In genomic region chr3:63862804-63863149, GRCh38 we compare ENCODE assay signal across 8 cellular contexts. TPM values are rescaled to one million over a fixed set of nuclear protein-coding genes. Genes with fewer than 3 reads are reported as not detected.
A peak's percentile ranks its signal among the peaks of the same experiment; 100 is the strongest.
DNase-seq lines count a peak whose midpoint lies in the region; FAIRE-seq and TF ChIP-seq lines count a peak whose summit lies in the region.

No MANE protein-coding gene starts in this region.

- H3K9me3 ChIP-seq in MG63 (no peaks in the 10 kb centered on the region), H1 (ENCODE audit: insufficient read depth in 2 of 2, low read depth in 1 of 2, low read length in 1 of 2) (no peaks in the 10 kb centered on the region), neuronal stem cell (replicated peaks in 1 of 2; ENCODE audit: control insufficient read depth in 2 of 2, insufficient read depth in 1 of 2, low read depth in 1 of 2, low read length in 2 of 2) (no peaks in the 10 kb centered on the region)

- H4K8ac ChIP-seq in H1 (ENCODE audit: extremely low read depth, insufficient read depth, low read length), result peak overlapping the region; percentile 96; the same call in 1 of the 2 replicates
- no peak overlapping the region for H4K8ac ChIP-seq in neuronal stem cell (ENCODE audit: low read depth, low read length)

- peak overlapping the region; percentile 73 for H4K5ac ChIP-seq in H1 (ENCODE audit: insufficient read length, low read depth, low read length)

- H3K4me2 ChIP-seq in H1 (ENCODE audit: insufficient read depth in 1 of 2, low read depth in 2 of 2, low read length in 2 of 2) (peak overlapping the region; percentile 87 to 98), neuronal stem cell (ENCODE audit: insufficient read depth, low read length, poor library complexity, severe bottlenecking) (peak overlapping the region; percentile 60)

- peaks cover 6% of the 10 kb centered on the region for H3K23me2 ChIP-seq in H1 (ENCODE audit: low read depth, low read length)

- H2AFZ ChIP-seq in H1 (ENCODE audit: low read length) (peak overlapping the region; percentile 56; the same call in 1 of the 2 replicates), neuronal stem cell (ENCODE audit: low read length) (peak overlapping the region; percentile 96)

- no peak for TF ChIP-seq RAD21 in H1 (IDR thresholded peaks at IDR 0.05 in 1 of 2, conservative IDR thresholded peaks at IDR 0.05 in 1 of 2; ENCODE audit: low read depth in 2 of 2, low read length in 2 of 2)

- no peak overlapping the region for H3K4ac ChIP-seq in H1 (replicated peaks; ENCODE audit: insufficient read length, low read depth, low read length)
- H3K4ac ChIP-seq in neuronal stem cell (ENCODE audit: low read length), result no peak overlapping the region

- H3K79me2 ChIP-seq in H1 (ENCODE audit: control insufficient read depth in 1 of 2, insufficient read depth in 2 of 2, low read length in 2 of 2), result peaks cover 0 to 62% of the 10 kb centered on the region in 2 experiments; a peak in 2 of 4 replicates

- no peak for TF ChIP-seq EP300 in H1 (IDR thresholded peaks at IDR 0.05; ENCODE audit: borderline replicate concordance in 1 of 2, low read depth in 2 of 2, low read length in 2 of 2)

- H3K9ac ChIP-seq in H1 (replicated peaks in 1 of 4; ENCODE audit: extremely low read depth in 1 of 4, low read depth in 3 of 4, low read length in 3 of 4), result peak overlapping the region in 3 of 4 experiments; percentile 65 to 93 (median 73); a peak in 4 of 7 replicates
- H3K9ac ChIP-seq in neuronal stem cell (ENCODE audit: low read depth, low read length, poor library complexity), result peak overlapping the region; percentile 50

- DNase-seq in SIG-M5 treated with dmso at 0.1 percent for 504 hours (lab: John Stamatoyannopoulos, UW; ENCODE audit: unreplicated experiment), result peak; percentile 48
- no peak for DNase-seq in SIG-M5 (lab: John Stamatoyannopoulos, UW)
- DNase-seq in MG63, result no peak
- DNase-seq in H1 (ENCODE audit: low read depth in 1 of 2, low spot score in 2 of 2), result no peak
- no peak for DNase-seq in neuronal stem cell (ENCODE audit: low spot score)
- DNase-seq in RCC 7860 (ENCODE audit: low spot score), result no peak
- no peak for DNase-seq in amniotic stem cell (lab: John Stamatoyannopoulos, UW)
- no peak for DNase-seq in NCI-H2227 (lab: John Stamatoyannopoulos, UW; ENCODE audit: unreplicated experiment)

- 38% methylated on average over 5 of the region's 5 CpGs; no CpG with 5 or more reads in 1 of the 2 experiments for WGBS in H1 (ENCODE audit: extremely low coverage in 1 of 2, insufficient coverage in 1 of 2, insufficient read length in 1 of 2, insufficient replicate concordance in 2 of 2, low coverage in 1 of 2, low lambda C conversion rate in 2 of 2, missing lambda C conversion rate in 1 of 2), 2 experiments
- WGBS in neuronal stem cell (ENCODE audit: extremely low coverage in 2 of 2, insufficient read length in 2 of 2, insufficient replicate concordance in 1 of 2), 2 donors, result 100% methylated on average over 2 of the region's 5 CpGs; no CpG with 5 or more reads in 1 of the 2 donors

- peaks cover 5 to 24% (median 12%) of the 10 kb centered on the region in 4 experiments for H3K4me1 ChIP-seq in H1 (replicated peaks in 1 of 4; ENCODE audit: control insufficient read depth in 3 of 4, insufficient read depth in 4 of 4, low read length in 3 of 4)
- H3K4me1 ChIP-seq in neuronal stem cell (ENCODE audit: control insufficient read depth in 2 of 2, insufficient read depth in 1 of 2, low read depth in 1 of 2, low read length in 2 of 2), result peaks cover 4 to 8% of the 10 kb centered on the region in 2 donors

- H2AK5ac ChIP-seq in H1 (ENCODE audit: low read depth, low read length) (peak overlapping the region; percentile 42; the same call in 1 of the 2 replicates), neuronal stem cell (ENCODE audit: low read depth, low read length) (no peak overlapping the region)

- H2BK120ac ChIP-seq in H1 (replicated peaks; ENCODE audit: low read depth, low read length) (peak overlapping the region; percentile 12), neuronal stem cell (ENCODE audit: low read depth, low read length) (peak overlapping the region; percentile 65)

- peak overlapping the region; percentile 66 for H4K91ac ChIP-seq in H1 (replicated peaks; ENCODE audit: insufficient read length, low read length)
- H4K91ac ChIP-seq in neuronal stem cell (ENCODE audit: low read depth, low read length, poor library complexity), result no peak overlapping the region

- peak overlapping the region; percentile 88 for H3K4me3 ChIP-seq in MG63
- H3K4me3 ChIP-seq in H1 (ENCODE audit: extremely low read depth in 1 of 4, insufficient read depth in 2 of 4, low read depth in 3 of 4, low read length in 4 of 4), result peak overlapping the region; percentile 73 to 97 (median 84)
- peak overlapping the region; percentile 81 to 95 for H3K4me3 ChIP-seq in neuronal stem cell (ENCODE audit: low read length in 2 of 2)

- no peak for TF ChIP-seq CTCF in H1 (IDR thresholded peaks at IDR 0.05; ENCODE audit: control extremely low read depth in 1 of 3, insufficient read depth in 1 of 3, low read depth in 1 of 3, low read length in 3 of 3)

- H4K20me1 ChIP-seq in H1 (replicated peaks in 1 of 2; ENCODE audit: control insufficient read depth in 1 of 2, insufficient read depth in 2 of 2, low read length in 2 of 2), result no peaks in the 10 kb centered on the region

- H3K18ac ChIP-seq in H1 (ENCODE audit: extremely low read depth, low read length) (peak overlapping the region; percentile 99), neuronal stem cell (ENCODE audit: low read length) (peak overlapping the region; percentile 98)

- no peak for FAIRE-seq in H1 (lab: Jason Lieb, UNC)
- FAIRE-seq in RCC 7860 (lab: Jason Lieb, UNC), result no peak

- H3K27me3 ChIP-seq in MG63, result no peaks in the 10 kb centered on the region
- H3K27me3 ChIP-seq in H1 (replicated peaks in 1 of 4; ENCODE audit: control insufficient read depth in 3 of 4, extremely low read depth in 1 of 4, insufficient read depth in 3 of 4, low read length in 3 of 4), result no peaks in the 10 kb centered on the region
- H3K27me3 ChIP-seq in neuronal stem cell (ENCODE audit: control insufficient read depth in 3 of 3, insufficient read depth in 3 of 3, low read depth in 1 of 3, low read length in 3 of 3), result no peaks in the 10 kb centered on the region

- TF ChIP-seq POLR2A in H1 (IDR thresholded peaks at IDR 0.05; ENCODE audit: control extremely low read depth in 1 of 2, low read depth in 2 of 2, low read length in 2 of 2), result no peak

- POLR2A ChIA-PET in H1 (lab: Charles Lee; ENCODE audit: partially characterized antibody), result interaction anchor here (0.6 to 1.6 kb wide), 6 partner anchors 11 to 1097 kb away, joined by 3 to 6 read pairs (median 4); partner anchors contain the start of gene SCAANT1

- no peak overlapping the region for H2BK20ac ChIP-seq in H1 (ENCODE audit: low read length)

- no peak overlapping the region for H3K14ac ChIP-seq in H1 (ENCODE audit: insufficient read length)
- no peak overlapping the region for H3K14ac ChIP-seq in neuronal stem cell (ENCODE audit: low read length)

- H3K36me3 ChIP-seq in MG63 (peaks cover 5% of the 10 kb centered on the region; the same call in 1 of the 2 replicates), H1 (ENCODE audit: control insufficient read depth in 2 of 4, insufficient read depth in 4 of 4, low read length in 3 of 4) (no peaks in the 10 kb centered on the region), neuronal stem cell (replicated peaks in 1 of 2; ENCODE audit: control insufficient read depth in 2 of 2, insufficient read depth in 2 of 2, low read length in 2 of 2) (peaks cover 2 to 14% of the 10 kb centered on the region in 2 donors)

- H2BK5ac ChIP-seq in H1 (ENCODE audit: low read depth, low read length) (no peak overlapping the region), neuronal stem cell (ENCODE audit: low read length) (peak overlapping the region; percentile 95)

- CTCF ChIA-PET in H1 (lab: Charles Lee; ENCODE audit: partially characterized antibody), result interaction anchor here (0.6 kb wide), 1 partner anchor 382 kb away, joined by 3 read pairs; no protein-coding TSS in a partner anchor

- H2BK12ac ChIP-seq in H1 (ENCODE audit: low read depth, low read length) (0 out of 2 replicates have a peak overlapping the region, but pooled peaks have one; percentile 50), neuronal stem cell (ENCODE audit: low read length) (no peak overlapping the region)

- H3K79me1 ChIP-seq in H1 (ENCODE audit: low read depth, low read length) (peaks cover 3% of the 10 kb centered on the region; the same call in 1 of the 2 replicates), neuronal stem cell (ENCODE audit: low read depth, low read length) (peaks cover 6% of the 10 kb centered on the region)

- H3K23ac ChIP-seq in H1 (ENCODE audit: insufficient read length), result no peak overlapping the region
- H3K23ac ChIP-seq in neuronal stem cell (ENCODE audit: low read depth, low read length, poor library complexity), result peak overlapping the region; percentile 60

- H3K27ac ChIP-seq in H1 (ENCODE audit: low read depth, low read length), result no peak overlapping the region
- no peak overlapping the region for H3K27ac ChIP-seq in neuronal stem cell (replicated peaks; ENCODE audit: low read length)

- H3K56ac ChIP-seq in H1 (replicated peaks; ENCODE audit: insufficient read length, low read depth, low read length), result peak overlapping the region; percentile 85

- no peak overlapping the region for H2BK15ac ChIP-seq in H1 (ENCODE audit: low read length)
- H2BK15ac ChIP-seq in neuronal stem cell (ENCODE audit: low read length), result peak overlapping the region; percentile 46

RNA-seq across cellular contexts. Expression of gene THOC7, which starts 0.8 kb away (rescaled TPM):
- total RNA-seq in MG63 (2014; rRNA removed; shearing (Covaris generic); ENCODE audit: low replicate concordance), result 84.0 and 186 TPM in 2 replicates
- total RNA-seq in H1 (2021; fragmentation: NEBNext Ultra II Directional; extraction: Animal tissue kit (Norgen Biotek cat#: 25700)), result 69.5 and 74.0 TPM in 2 replicates
- polyA plus RNA-seq in H1 (2011; rRNA removed), result 9.0 and 18.7 TPM in 2 replicates
- polyA plus RNA-seq in H1 (2011; cell fraction: cytosol; rRNA removed), result 32.5 TPM
- polyA plus RNA-seq in H1 (2011; cell fraction: nucleus; rRNA removed), result 9.3 TPM
- 40.1 to 59.8 TPM (median 43.0 TPM) in 4 replicates for polyA plus RNA-seq in H1 (2012, experiment 1 of 2)
- polyA plus RNA-seq in H1 (2012, experiment 2 of 2), result 25.1 TPM
- 68.1 TPM for polyA plus RNA-seq in H1 (2013, experiment 1 of 2)
- polyA plus RNA-seq in H1 (2013, experiment 2 of 2), result 69.7 TPM
- polyA minus RNA-seq in H1 (2011; rRNA and poly(A)+ RNA removed), result 7.0 and 11.6 TPM in 2 replicates
- 8.0 TPM for polyA minus RNA-seq in H1 (2011; cell fraction: cytosol; rRNA and poly(A)+ RNA removed)
- polyA minus RNA-seq in H1 (2011; cell fraction: nucleus; rRNA and poly(A)+ RNA removed), result 10.4 TPM
- 83.3 TPM for polyA plus RNA-seq in neuronal stem cell (2013, experiment 1 of 2)
- 87.3 TPM for polyA plus RNA-seq in neuronal stem cell (2013, experiment 2 of 2)

RNA-seq across cellular contexts. Expression of gene ATXN7, which starts 0.9 kb away (rescaled TPM):
- total RNA-seq in MG63 (2014; rRNA removed; shearing (Covaris generic); ENCODE audit: low replicate concordance), result 0.37 and 6.0 TPM in 2 replicates
- total RNA-seq in H1 (2021; fragmentation: NEBNext Ultra II Directional; extraction: Animal tissue kit (Norgen Biotek cat#: 25700)), result 15.5 and 18.0 TPM in 2 replicates
- polyA plus RNA-seq in H1 (2011; rRNA removed), result 16.8 and 17.1 TPM in 2 replicates
- polyA plus RNA-seq in H1 (2011; cell fraction: cytosol; rRNA removed), result 10.8 TPM
- polyA plus RNA-seq in H1 (2011; cell fraction: nucleus; rRNA removed), result 46.4 TPM
- 4.7 to 10.0 TPM (median 7.5 TPM) in 4 replicates for polyA plus RNA-seq in H1 (2012, experiment 1 of 2)
- 1.00 TPM for polyA plus RNA-seq in H1 (2012, experiment 2 of 2)
- 11.5 TPM for polyA plus RNA-seq in H1 (2013, experiment 1 of 2)
- 9.5 TPM for polyA plus RNA-seq in H1 (2013, experiment 2 of 2)
- polyA minus RNA-seq in H1 (2011; rRNA and poly(A)+ RNA removed), result 63.0 and 89.5 TPM in 2 replicates
- 17.6 TPM for polyA minus RNA-seq in H1 (2011; cell fraction: cytosol; rRNA and poly(A)+ RNA removed)
- polyA minus RNA-seq in H1 (2011; cell fraction: nucleus; rRNA and poly(A)+ RNA removed), result 96.8 TPM
- 15.9 TPM for polyA plus RNA-seq in neuronal stem cell (2013, experiment 1 of 2)
- 15.0 TPM for polyA plus RNA-seq in neuronal stem cell (2013, experiment 2 of 2)

RNA-seq across cellular contexts. Expression of gene C3orf49, which starts 43.7 kb away (rescaled TPM):
- total RNA-seq in MG63 (2014; rRNA removed; shearing (Covaris generic); ENCODE audit: low replicate concordance), result not detected in 2 replicates
- not detected in 2 replicates for total RNA-seq in H1 (2021; fragmentation: NEBNext Ultra II Directional; extraction: Animal tissue kit (Norgen Biotek cat#: 25700))
- polyA plus RNA-seq in H1 (2011; rRNA removed), result not detected in 2 replicates
- polyA plus RNA-seq in H1 (2011; cell fraction: cytosol; rRNA removed), result not detected
- polyA plus RNA-seq in H1 (2011; cell fraction: nucleus; rRNA removed), result not detected
- not detected in 4 replicates for polyA plus RNA-seq in H1 (2012, experiment 1 of 2)
- polyA plus RNA-seq in H1 (2012, experiment 2 of 2), result not detected
- polyA plus RNA-seq in H1 (2013, experiment 1 of 2), result not detected
- not detected for polyA plus RNA-seq in H1 (2013, experiment 2 of 2)
- not detected in 2 replicates for polyA minus RNA-seq in H1 (2011; rRNA and poly(A)+ RNA removed)
- polyA minus RNA-seq in H1 (2011; cell fraction: cytosol; rRNA and poly(A)+ RNA removed), result not detected
- not detected for polyA minus RNA-seq in H1 (2011; cell fraction: nucleus; rRNA and poly(A)+ RNA removed)
- not detected for polyA plus RNA-seq in neuronal stem cell (2013, experiment 1 of 2)
- polyA plus RNA-seq in neuronal stem cell (2013, experiment 2 of 2), result not detected

RNA-seq across cellular contexts. Expression of gene SCAANT1, which starts 49.4 kb away (rescaled TPM):
- not detected in 2 replicates for total RNA-seq in MG63 (2014; rRNA removed; shearing (Covaris generic); ENCODE audit: low replicate concordance)
- not detected in 2 replicates for total RNA-seq in H1 (2021; fragmentation: NEBNext Ultra II Directional; extraction: Animal tissue kit (Norgen Biotek cat#: 25700))
- not detected in 2 replicates for polyA plus RNA-seq in H1 (2011; rRNA removed)
- polyA plus RNA-seq in H1 (2011; cell fraction: cytosol; rRNA removed), result not detected
- polyA plus RNA-seq in H1 (2011; cell fraction: nucleus; rRNA removed), result not detected
- polyA plus RNA-seq in H1 (2012, experiment 1 of 2), result 2.2 to 4.2 TPM in 2 of 4 replicates, not detected in the others
- polyA plus RNA-seq in H1 (2012, experiment 2 of 2), result not detected
- polyA plus RNA-seq in H1 (2013, experiment 1 of 2), result not detected
- polyA plus RNA-seq in H1 (2013, experiment 2 of 2), result not detected
- not detected in 2 replicates for polyA minus RNA-seq in H1 (2011; rRNA and poly(A)+ RNA removed)
- not detected for polyA minus RNA-seq in H1 (2011; cell fraction: cytosol; rRNA and poly(A)+ RNA removed)
- 7.7 TPM for polyA minus RNA-seq in H1 (2011; cell fraction: nucleus; rRNA and poly(A)+ RNA removed)
- not detected for polyA plus RNA-seq in neuronal stem cell (2013, experiment 1 of 2)
- 0.78 TPM for polyA plus RNA-seq in neuronal stem cell (2013, experiment 2 of 2)
